10 cellular contexts compared by ENCODE assay signal in genomic region chr20:38049800-38050199, GRCh38. TPM values are rescaled to one million over a fixed set of nuclear protein-coding genes. Genes with fewer than 3 reads are reported as not detected.
A peak's percentile ranks its signal among the peaks of the same experiment; 100 is the strongest.
DNase-seq lines count a peak whose midpoint lies in the region; ATAC-seq and TF ChIP-seq lines count a peak whose summit lies in the region.
"Had no signal": no experiment of that assay in that cellular context is flagged by ENCODE, and none has a peak within 500 bp of the region (broad histone marks: within the 10 kb centered on the region; RNA-seq: fewer than 3 reads in every experiment).

No MANE protein-coding gene starts in this region.

- H3K36me3 ChIP-seq in MG63 (peaks cover 71% of the 10 kb centered on the region), testis (ENCODE audit: low read depth, missing control alignments) (no peaks in the 10 kb centered on the region)

- peaks cover 3% of the 10 kb centered on the region for H3K36me3 Mint-ChIP-seq in chondrocyte (ENCODE audit: low read depth)
- peaks cover 0 to 80% (median 4%) of the 10 kb centered on the region in 3 donors for H3K36me3 Mint-ChIP-seq in naive thymus-derived CD8-positive, alpha-beta T cell

- no peak for TF ChIP-seq CTCF in chondrocyte (IDR thresholded peaks at IDR 0.05)
- TF ChIP-seq CTCF in testis (IDR thresholded peaks at IDR 0.05) = no peak

- peaks cover 26% of the 10 kb centered on the region for H3K4me1 Mint-ChIP-seq in chondrocyte (ENCODE audit: low read depth)
- H3K4me1 Mint-ChIP-seq in naive thymus-derived CD8-positive, alpha-beta T cell = peaks cover 26 to 52% (median 38%) of the 10 kb centered on the region in 4 donors

- H3K27ac Mint-ChIP-seq in chondrocyte (ENCODE audit: unreplicated experiment) = peak overlapping the region; percentile 60
- H3K27ac Mint-ChIP-seq in naive thymus-derived CD8-positive, alpha-beta T cell = peak overlapping the region in 6 of 10 donors; percentile 4 to 82 (median 18)
- H3K27ac Mint-ChIP-seq: T-helper 2 cell treated with Interferon-gamma antibody and Interleukin-4, amounts not matched to agents 5 μg/mL and 100 μg/mL, for 36 hours had no signal

- no peaks in the 10 kb centered on the region for H3K27me3 ChIP-seq in MG63
- H3K27me3 ChIP-seq in testis = no peaks in the 10 kb centered on the region
- H3K27me3 ChIP-seq: adrenal gland had no signal

- TF ChIP-seq POLR2A in testis (IDR thresholded peaks at IDR 0.05) = no peak

- no peaks in the 10 kb centered on the region for H3K27me3 Mint-ChIP-seq in chondrocyte (ENCODE audit: low read depth)
- no peaks in the 10 kb centered on the region for H3K27me3 Mint-ChIP-seq in naive thymus-derived CD8-positive, alpha-beta T cell

- no peaks in the 10 kb centered on the region for H3K9me3 ChIP-seq in MG63
- no peaks in the 10 kb centered on the region for H3K9me3 ChIP-seq in testis
- H3K9me3 ChIP-seq: adrenal gland had no signal

- no peak overlapping the region for H3K27ac ChIP-seq in testis

- DNase-seq in EL (peak; percentile 91), MG63 (peak; percentile 52), chondrocyte (ENCODE audit: low spot score) (no peak), testis (no peak), SKM-1 treated with dmso at 0.1 percent for 144 hours (lab: John Stamatoyannopoulos, UW; ENCODE audit: unreplicated experiment) (no peak), GDM1 (lab: John Stamatoyannopoulos, UW) (no peak), NCI-H146 (lab: John Stamatoyannopoulos, UW) (no peak)
- no peak for DNase-seq in naive thymus-derived CD8-positive, alpha-beta T cell

- WGBS in testis, 2 donors = 77 to 80% methylated on average over 3 of the region's 3 CpGs

- ATAC-seq in naive thymus-derived CD8-positive, alpha-beta T cell = no peak

- POLR2A ChIA-PET in naive thymus-derived CD8-positive, alpha-beta T cell (lab: Charles Lee) = interaction anchor here (1.1 kb wide), 1 partner anchor 16 kb away, joined by 3 read pairs; the partner anchor contains the start of gene RPRD1B

- H3K9me3 Mint-ChIP-seq in chondrocyte (ENCODE audit: low read depth) = no peaks in the 10 kb centered on the region
- H3K9me3 Mint-ChIP-seq in naive thymus-derived CD8-positive, alpha-beta T cell = no peaks in the 10 kb centered on the region
- H3K9me3 Mint-ChIP-seq: T-helper 2 cell treated with Interferon-gamma antibody and Interleukin-4, amounts not matched to agents 5 μg/mL and 100 μg/mL, for 36 hours had no signal

- intact Hi-C loops in testis (cut with DNase I; ENCODE audit: low total_unique reads) = no loop called here

- H3K4me3 ChIP-seq in MG63 (no peak overlapping the region), testis (no peak overlapping the region)
- H3K4me3 ChIP-seq: adrenal gland had no signal

- peaks cover 5% of the 10 kb centered on the region for H3K4me1 ChIP-seq in testis

- H3K4me3 Mint-ChIP-seq in chondrocyte (ENCODE audit: unreplicated experiment) = no peak overlapping the region
- H3K4me3 Mint-ChIP-seq in naive thymus-derived CD8-positive, alpha-beta T cell = no peak overlapping the region
- H3K4me3 Mint-ChIP-seq: T-helper 2 cell treated with Interferon-gamma antibody and Interleukin-4, amounts not matched to agents 5 μg/mL and 100 μg/mL, for 36 hours had no signal

RNA-seq across cellular contexts. Expression of gene RPRD1B, which starts 16.3 kb away (rescaled TPM):
- 4.3 and 9.3 TPM in 2 replicates for total RNA-seq in MG63 (2014; rRNA removed; shearing (Covaris generic); ENCODE audit: low replicate concordance)
- 16.9 to 21.6 TPM (median 19.3 TPM) in 3 replicates for total RNA-seq in chondrocyte
- total RNA-seq in naive thymus-derived CD8-positive, alpha-beta T cell = 10 to 100 TPM; 41.9 to 48.1 TPM
- 1 to 10 TPM; 2.9 to 4.9 (median 4.0) TPM for polyA plus RNA-seq in naive thymus-derived CD8-positive, alpha-beta T cell
- 10 to 100 TPM; 41.9 to 50.5 TPM for total RNA-seq in testis
- 30.4 TPM for polyA plus RNA-seq in testis (ENCODE audit: insufficient read depth, low read depth, low replicate concordance)

RNA-seq across cellular contexts. Expression of gene TTI1, which starts 16.5 kb away (rescaled TPM):
- 25.0 and 27.0 TPM in 2 replicates for total RNA-seq in MG63 (2014; rRNA removed; shearing (Covaris generic); ENCODE audit: low replicate concordance)
- 10.6 to 16.1 TPM (median 10.8 TPM) in 3 replicates for total RNA-seq in chondrocyte
- total RNA-seq in naive thymus-derived CD8-positive, alpha-beta T cell = 10 to 100 TPM; 25.9 to 27.1 TPM
- polyA plus RNA-seq in naive thymus-derived CD8-positive, alpha-beta T cell = 10 to 100 TPM; 10.0 to 15.3 (median 12.0) TPM
- 10 to 100 TPM; 26.0 to 30.5 TPM for total RNA-seq in testis
- polyA plus RNA-seq in testis (ENCODE audit: insufficient read depth, low read depth, low replicate concordance) = 24.1 TPM

Comparison
In these comparisons a context has a peak if more than half of its experiments do, and no peak if none do; other contexts are left out.
1. DNase-seq: peak in EL (single experiment) and MG63 (single experiment); none in chondrocyte (single experiment), naive thymus-derived CD8-positive, alpha-beta T cell (0 of 10), testis (single experiment), SKM-1 treated with dmso at 0.1 percent for 144 hours (single experiment), GDM1 (single experiment) and NCI-H146 (single experiment).